8 cellular contexts compared by ENCODE assay signal in the genomic region with DNA sequence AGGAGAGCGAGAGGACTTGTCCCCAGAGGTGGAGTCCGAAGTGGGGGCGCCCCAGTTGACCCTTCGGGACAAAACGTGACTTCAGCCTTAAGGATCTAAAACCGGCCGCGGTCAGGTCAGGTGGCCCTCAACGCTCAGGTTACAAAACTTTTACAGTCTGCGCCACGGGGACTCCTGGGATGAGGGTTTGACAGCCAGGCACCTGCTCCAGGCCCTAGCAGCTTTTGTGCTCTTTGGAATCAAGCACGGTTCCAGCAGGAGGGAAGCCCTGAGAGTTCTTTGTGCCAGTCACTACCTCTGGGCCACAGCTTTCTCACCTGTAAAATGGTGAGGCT. TPM values are rescaled to one million over a fixed set of nuclear protein-coding genes. Genes with fewer than 3 reads are reported as not detected.
A peak's percentile ranks its signal among the peaks of the same experiment; 100 is the strongest.
DNase-seq lines count a peak whose midpoint lies in the region; ATAC-seq and TF ChIP-seq lines count a peak whose summit lies in the region.

No MANE protein-coding gene starts in this region.

- DNase-seq in right cardiac atrium (no peak), pons (ENCODE audit: low spot score) (no peak)
- DNase-seq in activated CD4-positive, CD25-positive, alpha-beta regulatory T cell treated with anti-CD3 and anti-CD28 coated beads, Interleukin-2, amount 50 U/mL, for 72 hours = no peak

- ATAC-seq in HG02678 (IDR thresholded peaks at IDR 0.05; ENCODE audit: unreplicated experiment) (peak; percentile 9), right cardiac atrium (peak; percentile 4 to 7), HG03159 (IDR thresholded peaks at IDR 0.05; ENCODE audit: unreplicated experiment) (no peak), HG03175 (IDR thresholded peaks at IDR 0.05; ENCODE audit: unreplicated experiment) (no peak)

- no peaks in the 10 kb centered on the region for H3K9me3 ChIP-seq in right cardiac atrium (ENCODE audit: control insufficient read depth, low read length)

- H3K27ac ChIP-seq in VCaP = peak overlapping the region; percentile 94
- H3K27ac ChIP-seq in right cardiac atrium (ENCODE audit: low read length) = peak overlapping the region; percentile 84
- H3K27ac ChIP-seq in skin epidermis = peak overlapping the region in 20 of 21 experiments; percentile 57 to 95 (median 85)

- WGBS in right cardiac atrium = 29% methylated on average over 12 of the region's 12 CpGs

- peaks cover 4% of the 10 kb centered on the region for H3K4me1 ChIP-seq in right cardiac atrium (ENCODE audit: control insufficient read depth, insufficient read depth, low read length)

- no peak for TF ChIP-seq CTCF in VCaP (conservative IDR thresholded peaks at IDR 0.05)

- no peaks in the 10 kb centered on the region for H3K27me3 ChIP-seq in right cardiac atrium (ENCODE audit: control insufficient read depth, insufficient read depth)

- peak overlapping the region; percentile 43 for H3K4me3 ChIP-seq in right cardiac atrium (ENCODE audit: low read length)
- peak overlapping the region; percentile 43 to 55 (median 45) for H3K4me3 ChIP-seq in skin epidermis

- intact Hi-C loops in right cardiac atrium (cut with DNase I) = loop anchor here in 2 of 4 donors (10.0 kb wide), 2 partner anchors 55 to 65 kb away; a partner anchor contains a TSS

RNA-seq across cellular contexts. Expression of a gene that starts 0.3 kb away (rescaled TPM):
- 10 to 100 TPM in 1 of 4 donors, 1 to 10 TPM in 3; 6.9 to 10.8 (median 9.1) TPM for total RNA-seq in right cardiac atrium
- polyA plus RNA-seq in right cardiac atrium = 8.4 TPM

RNA-seq across cellular contexts. Expression of a gene that starts 6.0 kb away (rescaled TPM):
- total RNA-seq in right cardiac atrium = 10 to 100 TPM; 10.2 to 14.2 (median 11.5) TPM
- 24.0 TPM for polyA plus RNA-seq in right cardiac atrium

RNA-seq across cellular contexts. Expression of a gene that starts 18.5 kb away (rescaled TPM):
- 10 to 100 TPM; 23.2 to 27.7 (median 25.1) TPM for total RNA-seq in right cardiac atrium
- 12.5 TPM for polyA plus RNA-seq in right cardiac atrium

RNA-seq across cellular contexts. Expression of a gene that starts 57.1 kb away (rescaled TPM):
- total RNA-seq in right cardiac atrium = 100 to 1,000 TPM; 112 to 129 (median 123) TPM
- polyA plus RNA-seq in right cardiac atrium = 48.5 TPM

Comparison
In these comparisons a context has a peak if more than half of its experiments do, and no peak if none do; other contexts are left out.
1. ATAC-seq: peak in HG02678 (single experiment) and right cardiac atrium (2 of 2); none in HG03159 (single experiment) and HG03175 (single experiment).
2. Peak in every context shown above with its lines, with median percentiles within 50 percentile points of each other: H3K27ac ChIP-seq.